19 cellular contexts compared by ENCODE assay signal in the genomic region with DNA sequence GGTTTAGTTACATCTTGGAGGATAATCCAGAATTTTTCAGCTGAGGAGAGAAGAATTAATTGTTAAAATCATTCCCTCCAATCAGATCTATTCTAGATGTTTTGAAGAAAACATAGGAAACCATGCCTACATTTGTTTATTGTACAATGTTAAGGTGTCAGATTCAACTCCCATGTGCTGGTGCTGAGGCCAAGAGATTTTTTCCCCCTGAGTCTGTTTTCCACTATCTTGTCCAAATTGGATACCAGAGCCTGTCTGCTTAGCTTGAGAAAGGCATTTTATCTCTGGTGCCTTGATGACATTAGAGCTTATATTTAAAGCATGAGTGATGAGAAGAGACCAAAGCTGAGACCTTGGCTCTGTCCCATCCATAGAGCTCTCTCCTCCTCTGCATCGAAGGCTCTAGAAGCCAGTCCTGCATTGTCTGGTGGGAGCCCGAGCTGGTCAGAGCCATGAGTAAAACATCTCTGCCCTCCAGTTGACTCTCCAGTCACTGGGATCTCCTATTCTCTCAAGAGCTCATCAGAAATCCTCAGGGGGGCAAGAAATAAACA.
"Had no signal": no experiment of that assay in that cellular context is flagged by ENCODE, and none has a peak within 500 bp of the region (broad histone marks: within the 10 kb centered on the region; RNA-seq: fewer than 3 reads in every experiment).

No MANE protein-coding gene starts in this region.

- H3K27me3 ChIP-seq: adrenal gland, upper lobe of left lung had no signal

- H3K36me3 Mint-ChIP-seq: activated naive CD4-positive, alpha-beta T cell treated with anti-CD3 and anti-CD28 coated beads, Interleukin-2, amount 50 U/mL, for 24 hours; memory B cell; stimulated activated memory B cell treated with anti-CD40 and anti-IgM and Interleukin-4, amounts not matched to agents 10 μg/mL and 1 μg/mL and 100 μg/mL, for 72 hours had no signal

- H3K36me3 ChIP-seq: adrenal gland, thoracic aorta, upper lobe of left lung had no signal

- H3K9me3 Mint-ChIP-seq: activated naive CD4-positive, alpha-beta T cell treated with anti-CD3 and anti-CD28 coated beads, Interleukin-2, amount 50 U/mL, for 24 hours; dendritic cell treated with granulocyte-macrophage colony-stimulating factor and Interleukin-4, amounts not matched to agents 40 ng/mL and 50 ng/mL, for 4 days; memory B cell; neural crest cell; stimulated activated memory B cell treated with anti-CD40 and anti-IgM and Interleukin-4, amounts not matched to agents 10 μg/mL and 1 μg/mL and 100 μg/mL, for 72 hours had no signal

- H3K4me3 ChIP-seq: adrenal gland, thoracic aorta, upper lobe of left lung had no signal

- H3K27ac Mint-ChIP-seq: activated naive CD4-positive, alpha-beta T cell treated with anti-CD3 and anti-CD28 coated beads, Interleukin-2, amount 50 U/mL, for 24 hours; dendritic cell treated with granulocyte-macrophage colony-stimulating factor and Interleukin-4, amounts not matched to agents 40 ng/mL and 50 ng/mL, for 4 days; memory B cell; stimulated activated memory B cell treated with anti-CD40 and anti-IgM and Interleukin-4, amounts not matched to agents 10 μg/mL and 1 μg/mL and 100 μg/mL, for 72 hours had no signal

- ATAC-seq: esophagus mucosa; sciatic nerve; stimulated activated memory B cell treated with anti-CD40 and anti-IgM and Interleukin-4, amounts not matched to agents 10 μg/mL and 1 μg/mL and 100 μg/mL, for 72 hours had no signal

- H3K27ac ChIP-seq: adrenal gland, thoracic aorta, upper lobe of left lung, VCaP had no signal

- H3K9me3 ChIP-seq: adrenal gland, thoracic aorta, upper lobe of left lung had no signal

- H3K27me3 Mint-ChIP-seq: activated naive CD4-positive, alpha-beta T cell treated with anti-CD3 and anti-CD28 coated beads, Interleukin-2, amount 50 U/mL, for 24 hours; stimulated activated memory B cell treated with anti-CD40 and anti-IgM and Interleukin-4, amounts not matched to agents 10 μg/mL and 1 μg/mL and 100 μg/mL, for 72 hours had no signal

- H3K4me3 Mint-ChIP-seq: activated naive CD4-positive, alpha-beta T cell treated with anti-CD3 and anti-CD28 coated beads, Interleukin-2, amount 50 U/mL, for 24 hours; dendritic cell treated with granulocyte-macrophage colony-stimulating factor and Interleukin-4, amounts not matched to agents 40 ng/mL and 50 ng/mL, for 4 days; memory B cell; neural crest cell; stimulated activated memory B cell treated with anti-CD40 and anti-IgM and Interleukin-4, amounts not matched to agents 10 μg/mL and 1 μg/mL and 100 μg/mL, for 72 hours had no signal

- DNase-seq: activated CD4-positive, alpha-beta T cell treated with anti-CD3 and anti-CD28 coated beads, Interleukin-2, amount 50 U/mL, for 1 hour; activated CD4-positive, CD25-positive, alpha-beta regulatory T cell treated with anti-CD3 and anti-CD28 coated beads, Interleukin-2, amount 50 U/mL, for 72 hours; activated CD8-positive, alpha-beta memory T cell treated with anti-CD3 and anti-CD28 coated beads, Interleukin-2, amount 50 U/mL, for 4 hours; activated effector memory CD4-positive, alpha-beta T cell treated with anti-CD3 and anti-CD28 coated beads, Interleukin-2, amount 50 U/mL, for 16 hours; activated T-cell treated with anti-CD3 and anti-CD28 coated beads, Interleukin-2, amount 50 U/mL, for 48 hours; adrenal gland; effector CD8-positive, alpha-beta T cell; stimulated activated CD4-positive, alpha-beta T cell treated with anti-CD3 and anti-CD28 coated beads, Interleukin-4, amount 100 ng/mL, for 24 hours; T-helper 2 cell; upper lobe of left lung had no signal

- H3K4me1 Mint-ChIP-seq: activated naive CD4-positive, alpha-beta T cell treated with anti-CD3 and anti-CD28 coated beads, Interleukin-2, amount 50 U/mL, for 24 hours; memory B cell; stimulated activated memory B cell treated with anti-CD40 and anti-IgM and Interleukin-4, amounts not matched to agents 10 μg/mL and 1 μg/mL and 100 μg/mL, for 72 hours had no signal
